10 cellular contexts compared by ENCODE assay signal in genomic region chr15:60704717-60705116, GRCh38.
"Had no signal": no experiment of that assay in that cellular context is flagged by ENCODE, and none has a peak within 500 bp of the region (broad histone marks: within the 10 kb centered on the region; RNA-seq: fewer than 3 reads in every experiment).

No MANE protein-coding gene starts in this region.

- H3K9me3 Mint-ChIP-seq: nephron had no signal

- H3K27me3 ChIP-seq: stomach, testis, upper lobe of left lung had no signal

- H3K27ac Mint-ChIP-seq: nephron, WTC11 had no signal

- H3K4me1 ChIP-seq: testis had no signal

- H3K4me3 ChIP-seq: lower lobe of right lung, SK-N-MC, stomach, testis, upper lobe of left lung had no signal

- ATAC-seq: WTC11 had no signal

- H3K4me3 Mint-ChIP-seq: nephron, WTC11 had no signal

- DNase-seq: activated gamma-delta T cell, lower lobe of right lung, occipital lobe, Right ventricle myocardium superior, stomach, testis, upper lobe of left lung had no signal

- H3K27ac ChIP-seq: lower lobe of right lung, SK-N-MC, stomach, testis, upper lobe of left lung had no signal

- H3K9me3 ChIP-seq: lower lobe of right lung, stomach, testis, upper lobe of left lung had no signal

- H3K36me3 ChIP-seq: lower lobe of right lung, stomach, upper lobe of left lung had no signal
